9 cellular contexts compared by ENCODE assay signal in the genomic region with DNA sequence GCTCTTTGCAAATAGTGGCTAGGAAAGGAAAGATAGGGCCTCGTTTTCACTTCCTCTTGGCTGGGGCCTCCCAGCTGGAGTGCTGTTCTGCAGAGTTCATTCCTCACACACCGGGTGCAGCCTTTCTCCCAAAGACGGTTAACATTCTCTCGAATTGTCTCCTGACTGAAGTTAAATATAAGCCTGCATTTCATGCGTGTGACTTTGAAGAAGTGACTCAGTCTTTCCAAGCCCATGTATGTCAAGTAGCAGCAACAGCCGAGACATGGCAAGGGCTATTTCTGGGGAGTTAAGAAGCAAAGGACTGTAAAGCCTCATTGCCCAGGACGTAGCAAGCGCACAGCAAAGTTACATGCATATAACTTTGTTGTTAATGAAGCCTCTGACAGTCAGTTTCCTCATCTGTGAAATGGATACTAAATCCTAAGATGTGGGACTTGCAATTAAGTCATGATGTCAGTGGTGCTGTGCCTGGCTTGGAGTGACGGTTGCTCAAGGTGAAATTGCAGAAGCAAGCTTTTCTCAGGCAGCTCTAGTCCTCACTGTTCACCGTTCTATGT.
A peak's percentile ranks its signal among the peaks of the same experiment; 100 is the strongest.
DNase-seq lines count a peak whose midpoint lies in the region; ATAC-seq and TF ChIP-seq lines count a peak whose summit lies in the region.
"Had no signal": no experiment of that assay in that cellular context is flagged by ENCODE, and none has a peak within 500 bp of the region (broad histone marks: within the 10 kb centered on the region; RNA-seq: fewer than 3 reads in every experiment).

No MANE protein-coding gene starts in this region.

- TF ChIP-seq CTCF in mucosa of descending colon (IDR thresholded peaks at IDR 0.05): no peak

- no peaks in the 10 kb centered on the region for H3K4me1 ChIP-seq in mucosa of descending colon (ENCODE audit: low read depth)
- no peaks in the 10 kb centered on the region for H3K4me1 ChIP-seq in HAP-1
- H3K4me1 ChIP-seq: parathyroid adenoma had no signal

- H3K4me3 ChIP-seq in mucosa of descending colon (no peak overlapping the region), HAP-1 (no peak overlapping the region)

- H3K27me3 ChIP-seq in HAP-1 (ENCODE audit: low read depth): no peaks in the 10 kb centered on the region

- DNase-seq in OCI-M1 (lab: John Stamatoyannopoulos, UW): peak; percentile 25
- peak in 1 of 3 donors; percentile 21 for DNase-seq in mucosa of descending colon
- DNase-seq in D341Med (ENCODE audit: low spot score): no peak
- DNase-seq in NCI-H146 treated with DMSO at 0.1 percent for 48 hours (lab: John Stamatoyannopoulos, UW; ENCODE audit: unreplicated experiment): no peak
- DNase-seq in DMS53 treated with DMSO at 0.1 percent for 48 hours (lab: John Stamatoyannopoulos, UW; ENCODE audit: unreplicated experiment): no peak
- no peak for DNase-seq in HAP-1 (ENCODE audit: low spot score in 2 of 2)

- ATAC-seq in GM18873 (IDR thresholded peaks at IDR 0.05; ENCODE audit: low FRiP score, unreplicated experiment) (peak; percentile 87), HG02884 (IDR thresholded peaks at IDR 0.05; ENCODE audit: unreplicated experiment) (peak; percentile 89), mucosa of descending colon (peak; percentile 56)

- intact Hi-C loops in mucosa of descending colon (cut with DNase I, micrococcal nuclease): no loop called here

- in situ Hi-C loops in HAP-1 (cut with MboI; ENCODE audit: low sequenced_read_pairs): no loop called here

- H3K36me3 ChIP-seq in mucosa of descending colon (ENCODE audit: low read depth): no peaks in the 10 kb centered on the region
- no peaks in the 10 kb centered on the region for H3K36me3 ChIP-seq in HAP-1 (replicated peaks)

- no peaks in the 10 kb centered on the region for H3K9me3 ChIP-seq in mucosa of descending colon
- H3K9me3 ChIP-seq in HAP-1: no peaks in the 10 kb centered on the region
